In the genomic region with DNA sequence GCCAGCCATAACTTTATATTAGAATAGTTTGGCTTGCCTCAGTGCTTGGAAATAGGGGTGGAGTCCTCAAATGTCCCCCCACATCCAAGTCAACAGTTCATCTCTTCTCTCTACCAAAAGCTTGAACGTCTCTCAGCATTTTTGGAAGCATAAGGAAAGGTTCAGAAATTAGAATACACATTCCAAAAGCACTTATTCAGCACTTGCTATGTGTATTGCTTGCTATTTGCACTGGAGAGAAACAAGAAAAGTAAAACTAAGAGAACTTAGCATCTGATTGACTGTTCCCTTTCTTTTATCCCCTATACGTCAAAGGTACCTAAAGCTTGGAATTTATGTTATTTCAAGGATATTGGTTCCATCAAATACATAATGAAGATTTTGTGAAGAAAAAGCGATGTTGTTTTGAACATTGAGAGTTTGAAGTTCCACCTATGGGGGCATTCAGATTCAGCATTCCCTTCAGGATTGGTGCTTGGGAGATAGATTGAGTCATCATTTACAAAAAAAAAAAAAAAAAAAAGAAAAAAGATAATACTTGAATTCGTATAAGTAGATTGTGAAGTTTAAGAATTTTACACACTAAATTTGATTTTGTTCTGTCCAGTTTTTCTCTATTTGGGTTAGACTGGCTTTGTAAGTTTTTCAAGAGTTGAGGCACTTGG, we compare ENCODE assay signal across 9 cellular contexts. TPM values are rescaled to one million over a fixed set of nuclear protein-coding genes. Genes with fewer than 3 reads are reported as not detected.
A peak's percentile ranks its signal among the peaks of the same experiment; 100 is the strongest.
DNase-seq lines count a peak whose midpoint lies in the region; ATAC-seq, FAIRE-seq and TF ChIP-seq lines count a peak whose summit lies in the region.
"Had no signal": no experiment of that assay in that cellular context is flagged by ENCODE, and none has a peak within 500 bp of the region (broad histone marks: within the 10 kb centered on the region; RNA-seq: fewer than 3 reads in every experiment).

No MANE protein-coding gene starts in this region.

- CTCF ChIA-PET in activated CD4-positive, alpha-beta T cell treated with anti-CD3 and anti-CD28 coated beads for 36 hours (lab: Charles Lee) = interaction anchor here (0.6 to 1.7 kb wide), 4 partner anchors 11 to 170 kb away, joined by 3 to 7 read pairs (median 5); no protein-coding TSS in a partner anchor

- POLR2A ChIA-PET in activated CD4-positive, alpha-beta T cell treated with anti-CD3 and anti-CD28 coated beads for 36 hours (lab: Charles Lee) = interaction anchor here (0.6 kb wide), 1 partner anchor 137 kb away, joined by 3 read pairs; no protein-coding TSS in a partner anchor

- TF ChIP-seq POLR2A in GM12891 (IDR thresholded peaks at IDR 0.05; ENCODE audit: low read depth, low read length) = no peak

- peak overlapping the region; percentile 97 for H3K27ac ChIP-seq in subcutaneous abdominal adipose tissue (ENCODE audit: low read depth, low read length)

- peaks cover 3 to 28% (median 20%) of the 10 kb centered on the region in 5 donors for H3K4me1 ChIP-seq in subcutaneous abdominal adipose tissue (ENCODE audit: control insufficient read depth in 5 of 5, insufficient read depth in 5 of 5, low read length in 5 of 5)

- H3K4me3 ChIP-seq in iPS-18c (ENCODE audit: insufficient read depth, low read depth, low read length) (peak overlapping the region; percentile 81; the same call in 1 of the 2 replicates), subcutaneous abdominal adipose tissue (ENCODE audit: low read depth in 1 of 5, low read length in 5 of 5) (peak overlapping the region; percentile 88 to 97 (median 93))

- peaks cover 0 to 5% (median 4%) of the 10 kb centered on the region in 5 donors for H3K27me3 ChIP-seq in subcutaneous abdominal adipose tissue (ENCODE audit: control insufficient read depth in 5 of 5, insufficient read depth in 4 of 5, low read length in 5 of 5)

- FAIRE-seq in GM12891 (lab: Jason Lieb, UNC) = no peak

- peaks cover 32% of the 10 kb centered on the region for H3K36me3 Mint-ChIP-seq in activated CD4-positive, alpha-beta T cell treated with anti-CD3 and anti-CD28 coated beads for 36 hours (ENCODE audit: low read depth)
- H3K36me3 Mint-ChIP-seq in activated T-helper 2 cell treated with anti-CD3 and anti-CD28 coated beads, Interferon-gamma antibody, Interleukin-2, Interleukin-4, amounts not matched to agents 10 μg/mL and 5 μg/mL and 100 μg/mL, durations not matched to agents 14 hours and 24 hours and 36 hours (ENCODE audit: low read depth) = peaks cover 42% of the 10 kb centered on the region

- peak overlapping the region; percentile 93 for H3K4me3 Mint-ChIP-seq in activated CD4-positive, alpha-beta T cell treated with anti-CD3 and anti-CD28 coated beads for 36 hours
- H3K4me3 Mint-ChIP-seq in activated T-helper 2 cell treated with anti-CD3 and anti-CD28 coated beads, Interferon-gamma antibody, Interleukin-2, Interleukin-4, amounts not matched to agents 10 μg/mL and 5 μg/mL and 100 μg/mL, durations not matched to agents 14 hours and 24 hours and 36 hours (ENCODE audit: low read depth) = peak overlapping the region; percentile 96

- no peak for ATAC-seq in activated CD4-positive, alpha-beta T cell treated with anti-CD3 and anti-CD28 coated beads for 36 hours

- intact Hi-C loops in activated CD4-positive, alpha-beta T cell treated with anti-CD3 and anti-CD28 coated beads for 36 hours (cut with DNase I, micrococcal nuclease) = loop anchor here in 1 of 2 experiments (2.0 to 10.0 kb wide), 5 partner anchors 123 to 1591 kb away; partner anchors contain the start of genes ESAM, FAM118B, HYLS1 and RPUSD4
- intact Hi-C loops in activated T-helper 2 cell treated with anti-CD3 and anti-CD28 coated beads, Interferon-gamma antibody, Interleukin-2, Interleukin-4, amounts not matched to agents 10 μg/mL and 5 μg/mL and 100 μg/mL, durations not matched to agents 14 hours and 24 hours and 36 hours (cut with micrococcal nuclease) = loop anchor here (2.0 to 5.0 kb wide), 4 partner anchors 49 to 488 kb away; partner anchors contain the start of genes CCDC15, MSANTD2, SIAE and SPA17

- peak overlapping the region; percentile 95 for H3K27ac Mint-ChIP-seq in activated CD4-positive, alpha-beta T cell treated with anti-CD3 and anti-CD28 coated beads for 36 hours
- peak overlapping the region; percentile 92 for H3K27ac Mint-ChIP-seq in activated T-helper 2 cell treated with anti-CD3 and anti-CD28 coated beads, Interferon-gamma antibody, Interleukin-2, Interleukin-4, amounts not matched to agents 10 μg/mL and 5 μg/mL and 100 μg/mL, durations not matched to agents 14 hours and 24 hours and 36 hours

- H3K36me3 ChIP-seq in subcutaneous abdominal adipose tissue (ENCODE audit: control insufficient read depth in 5 of 5, insufficient read depth in 5 of 5, low read length in 5 of 5) = peaks cover 17 to 38% (median 30%) of the 10 kb centered on the region in 5 donors

- H3K4me1 Mint-ChIP-seq in activated CD4-positive, alpha-beta T cell treated with anti-CD3 and anti-CD28 coated beads for 36 hours = peaks cover 25% of the 10 kb centered on the region
- peaks cover 28% of the 10 kb centered on the region for H3K4me1 Mint-ChIP-seq in activated T-helper 2 cell treated with anti-CD3 and anti-CD28 coated beads, Interferon-gamma antibody, Interleukin-2, Interleukin-4, amounts not matched to agents 10 μg/mL and 5 μg/mL and 100 μg/mL, durations not matched to agents 14 hours and 24 hours and 36 hours (ENCODE audit: low read depth)

- H3K9ac ChIP-seq in subcutaneous abdominal adipose tissue (ENCODE audit: low read length in 5 of 5) = peak overlapping the region; percentile 87 to 99 (median 98)

- H3K9me3 ChIP-seq in iPS-18c (ENCODE audit: control insufficient read depth, insufficient read depth, low read length) (no peaks in the 10 kb centered on the region), subcutaneous abdominal adipose tissue (ENCODE audit: control insufficient read depth in 5 of 5, low read length in 5 of 5) (no peaks in the 10 kb centered on the region)

- no peak for DNase-seq in activated CD4-positive, alpha-beta T cell treated with anti-CD3 and anti-CD28 coated beads for 36 hours
- DNase-seq in activated CD4-positive, alpha-beta T cell treated with anti-CD3 and anti-CD28 coated beads for 4 hours = no peak
- no peak for DNase-seq in activated T-helper 2 cell treated with anti-CD3 and anti-CD28 coated beads, Interferon-gamma antibody, Interleukin-2, Interleukin-4, amounts not matched to agents 10 μg/mL and 5 μg/mL and 100 μg/mL, durations not matched to agents 14 hours and 24 hours and 36 hours (ENCODE audit: low spot score)
- DNase-seq in H4 (ENCODE audit: low spot score) (no peak), HUDEP-2 (lab: John Stamatoyannopoulos, UW; ENCODE audit: unreplicated experiment in 76 of 76) (no peak), GM12891 (ENCODE audit: insufficient read length, low spot score) (no peak)
- DNase-seq: activated gamma-delta T cell had no signal

- peaks cover 5% of the 10 kb centered on the region for H3K27me3 Mint-ChIP-seq in activated CD4-positive, alpha-beta T cell treated with anti-CD3 and anti-CD28 coated beads for 36 hours
- H3K27me3 Mint-ChIP-seq in activated T-helper 2 cell treated with anti-CD3 and anti-CD28 coated beads, Interferon-gamma antibody, Interleukin-2, Interleukin-4, amounts not matched to agents 10 μg/mL and 5 μg/mL and 100 μg/mL, durations not matched to agents 14 hours and 24 hours and 36 hours (ENCODE audit: low read depth) = peaks cover 17% of the 10 kb centered on the region

- no peaks in the 10 kb centered on the region for H3K9me3 Mint-ChIP-seq in activated CD4-positive, alpha-beta T cell treated with anti-CD3 and anti-CD28 coated beads for 36 hours (ENCODE audit: low read depth)
- H3K9me3 Mint-ChIP-seq in activated T-helper 2 cell treated with anti-CD3 and anti-CD28 coated beads, Interferon-gamma antibody, Interleukin-2, Interleukin-4, amounts not matched to agents 10 μg/mL and 5 μg/mL and 100 μg/mL, durations not matched to agents 14 hours and 24 hours and 36 hours = no peaks in the 10 kb centered on the region

TF ChIP-seq in GM12891, 5 proteins besides CTCF, POLR2A, EP300 and RAD21 (continues in another document):
- TF ChIP-seq TAF1 (IDR thresholded peaks at IDR 0.05; ENCODE audit: low read depth, low read length) = no peak
- no peak for TF ChIP-seq POLR2AphosphoS5 (IDR thresholded peaks at IDR 0.05; ENCODE audit: low read depth, low read length)

RNA-seq across cellular contexts. Expression of gene TBRG1, which starts 1.3 kb away (rescaled TPM):
- 10 to 100 TPM; 29.6 to 40.6 TPM for total RNA-seq in activated CD4-positive, alpha-beta T cell treated with anti-CD3 and anti-CD28 coated beads for 36 hours
- total RNA-seq in activated T-helper 2 cell treated with anti-CD3 and anti-CD28 coated beads, Interferon-gamma antibody, Interleukin-2, Interleukin-4, amounts not matched to agents 10 μg/mL and 5 μg/mL and 100 μg/mL, durations not matched to agents 14 hours and 24 hours and 36 hours = 36.1 and 37.4 TPM in 2 replicates
- 22.8 and 24.8 TPM in 2 replicates for total RNA-seq in H4 (2014; rRNA removed; shearing (Covaris generic))
- 19.0 TPM for polyA plus RNA-seq in GM12891 (2012; ENCODE audit: low read depth, missing spikeins)

RNA-seq across cellular contexts. Expression of gene PANX3, which starts 12.8 kb away (rescaled TPM):
- not detected for total RNA-seq in activated CD4-positive, alpha-beta T cell treated with anti-CD3 and anti-CD28 coated beads for 36 hours
- not detected in 2 replicates for total RNA-seq in activated T-helper 2 cell treated with anti-CD3 and anti-CD28 coated beads, Interferon-gamma antibody, Interleukin-2, Interleukin-4, amounts not matched to agents 10 μg/mL and 5 μg/mL and 100 μg/mL, durations not matched to agents 14 hours and 24 hours and 36 hours
- total RNA-seq in H4 (2014; rRNA removed; shearing (Covaris generic)) = not detected in 2 replicates
- polyA plus RNA-seq in GM12891 (2012; ENCODE audit: low read depth, missing spikeins) = not detected

RNA-seq across cellular contexts. Expression of gene SIAE, which starts 49.5 kb away (rescaled TPM):
- total RNA-seq in activated CD4-positive, alpha-beta T cell treated with anti-CD3 and anti-CD28 coated beads for 36 hours = 10 to 100 TPM in 1 of 2 experiments, 1 to 10 TPM in 1; 9.4 to 12.2 TPM
- 5.0 and 5.2 TPM in 2 replicates for total RNA-seq in activated T-helper 2 cell treated with anti-CD3 and anti-CD28 coated beads, Interferon-gamma antibody, Interleukin-2, Interleukin-4, amounts not matched to agents 10 μg/mL and 5 μg/mL and 100 μg/mL, durations not matched to agents 14 hours and 24 hours and 36 hours
- total RNA-seq in H4 (2014; rRNA removed; shearing (Covaris generic)) = 18.7 and 22.8 TPM in 2 replicates
- polyA plus RNA-seq in GM12891 (2012; ENCODE audit: low read depth, missing spikeins) = 3.8 TPM

RNA-seq across cellular contexts. Expression of gene SPA17, which starts 49.7 kb away (rescaled TPM):
- 1 to 10 TPM; 3.9 to 4.7 TPM for total RNA-seq in activated CD4-positive, alpha-beta T cell treated with anti-CD3 and anti-CD28 coated beads for 36 hours
- 2.3 and 2.9 TPM in 2 replicates for total RNA-seq in activated T-helper 2 cell treated with anti-CD3 and anti-CD28 coated beads, Interferon-gamma antibody, Interleukin-2, Interleukin-4, amounts not matched to agents 10 μg/mL and 5 μg/mL and 100 μg/mL, durations not matched to agents 14 hours and 24 hours and 36 hours
- total RNA-seq in H4 (2014; rRNA removed; shearing (Covaris generic)) = 18.6 and 22.4 TPM in 2 replicates
- 9.7 TPM for polyA plus RNA-seq in GM12891 (2012; ENCODE audit: low read depth, missing spikeins)

RNA-seq across cellular contexts. Expression of gene OR8A1, which starts 54.2 kb away (rescaled TPM):
- total RNA-seq in activated CD4-positive, alpha-beta T cell treated with anti-CD3 and anti-CD28 coated beads for 36 hours = not detected
- total RNA-seq in activated T-helper 2 cell treated with anti-CD3 and anti-CD28 coated beads, Interferon-gamma antibody, Interleukin-2, Interleukin-4, amounts not matched to agents 10 μg/mL and 5 μg/mL and 100 μg/mL, durations not matched to agents 14 hours and 24 hours and 36 hours = not detected in 2 replicates
- not detected in 2 replicates for total RNA-seq in H4 (2014; rRNA removed; shearing (Covaris generic))
- polyA plus RNA-seq in GM12891 (2012; ENCODE audit: low read depth, missing spikeins) = not detected
